16 cellular contexts compared by ENCODE assay signal in the genomic region with DNA sequence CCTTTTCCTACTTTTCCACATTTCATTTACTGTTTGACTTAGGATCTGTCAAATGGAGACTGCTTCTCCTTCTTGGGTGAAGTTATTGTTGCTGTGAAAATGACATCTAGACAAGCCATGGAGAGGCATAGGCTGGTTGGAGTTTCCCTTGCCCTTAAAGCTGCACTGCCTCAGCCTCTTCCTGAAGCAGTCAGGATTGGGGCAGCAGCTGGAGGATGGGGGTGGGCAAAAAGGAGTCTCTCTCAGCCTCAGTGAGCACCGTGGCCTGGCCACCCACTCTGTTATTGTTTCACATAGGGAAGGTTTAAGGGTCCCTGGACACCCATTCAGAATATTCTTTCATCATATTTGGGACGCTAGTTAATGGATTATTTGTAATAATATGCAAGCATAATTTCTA. TPM values are rescaled to one million over a fixed set of nuclear protein-coding genes. Genes with fewer than 3 reads are reported as not detected.
A peak's percentile ranks its signal among the peaks of the same experiment; 100 is the strongest.
DNase-seq lines count a peak whose midpoint lies in the region; TF ChIP-seq lines count a peak whose summit lies in the region.
"Had no signal": no experiment of that assay in that cellular context is flagged by ENCODE, and none has a peak within 500 bp of the region (broad histone marks: within the 10 kb centered on the region; RNA-seq: fewer than 3 reads in every experiment).

No MANE protein-coding gene starts in this region.

- H3K4me1 Mint-ChIP-seq in activated naive CD4-positive, alpha-beta T cell treated with anti-CD3 and anti-CD28 coated beads, Interleukin-2, amount 10 ng/mL, durations not matched to agents 7 days and 5 days: peaks cover 24% of the 10 kb centered on the region
- H3K4me1 Mint-ChIP-seq in activated CD4-positive, alpha-beta memory T cell treated with anti-CD3 and anti-CD28 coated beads, Interleukin-2, amount 10 ng/mL, durations not matched to agents 7 days and 5 days: peaks cover 31% of the 10 kb centered on the region

- H3K27me3 Mint-ChIP-seq in activated naive CD4-positive, alpha-beta T cell treated with anti-CD3 and anti-CD28 coated beads, Interleukin-2, amount 10 ng/mL, durations not matched to agents 7 days and 5 days: peaks cover 3% of the 10 kb centered on the region
- H3K27me3 Mint-ChIP-seq in activated CD4-positive, alpha-beta memory T cell treated with anti-CD3 and anti-CD28 coated beads, Interleukin-2, amount 10 ng/mL, durations not matched to agents 7 days and 5 days: peaks cover 4% of the 10 kb centered on the region
- H3K27me3 Mint-ChIP-seq: activated B cell treated with CpG ODN at 0.5 μM for 24 hours had no signal

- TF ChIP-seq CTCF in spleen (IDR thresholded peaks at IDR 0.05 in 8 of 11, conservative IDR thresholded peaks at IDR 0.05 in 3 of 11): no peak

- TF ChIP-seq POLR2A in spleen (IDR thresholded peaks at IDR 0.05): no peak

- intact Hi-C loops in spleen (cut with DNase I; ENCODE audit: low total_unique reads): no loop called here

- H3K27me3 ChIP-seq in spleen (replicated peaks in 1 of 7): no peaks in the 10 kb centered on the region
- H3K27me3 ChIP-seq: right atrium auricular region had no signal

- CTCF ChIA-PET in activated naive CD4-positive, alpha-beta T cell treated with anti-CD3 and anti-CD28 coated beads, Interleukin-2, amount 10 ng/mL, durations not matched to agents 7 days and 5 days (lab: Charles Lee): interaction anchor here (1.0 to 1.8 kb wide), 9 partner anchors 9 to 108 kb away, joined by 3 to 9 read pairs (median 5); a partner anchor contains a TSS
- CTCF ChIA-PET in activated CD4-positive, alpha-beta memory T cell treated with anti-CD3 and anti-CD28 coated beads, Interleukin-2, amount 10 ng/mL, durations not matched to agents 7 days and 5 days (lab: Charles Lee): interaction anchor here (0.7 to 3.5 kb wide), 12 partner anchors 8 to 1318 kb away, joined by 3 to 15 read pairs (median 6); a partner anchor contains a TSS

- peaks cover 0 to 28% (median 11%) of the 10 kb centered on the region in 6 donors for H3K4me1 ChIP-seq in spleen
- H3K4me1 ChIP-seq: right atrium auricular region had no signal

- H3K9me3 ChIP-seq in spleen: no peaks in the 10 kb centered on the region
- H3K9me3 ChIP-seq: right atrium auricular region had no signal

- no peaks in the 10 kb centered on the region for H3K9me3 Mint-ChIP-seq in activated naive CD4-positive, alpha-beta T cell treated with anti-CD3 and anti-CD28 coated beads, Interleukin-2, amount 10 ng/mL, durations not matched to agents 7 days and 5 days
- no peaks in the 10 kb centered on the region for H3K9me3 Mint-ChIP-seq in activated CD4-positive, alpha-beta memory T cell treated with anti-CD3 and anti-CD28 coated beads, Interleukin-2, amount 10 ng/mL, durations not matched to agents 7 days and 5 days
- H3K9me3 Mint-ChIP-seq: activated B cell treated with CpG ODN at 0.5 μM for 24 hours; dendritic cell treated with granulocyte-macrophage colony-stimulating factor and Interleukin-4, amounts not matched to agents 40 ng/mL and 50 ng/mL, for 4 days had no signal

- WGBS in spleen, 5 donors: 62 to 79% (median 71%) methylated on average over 2 of the region's 2 CpGs

- H3K4me3 ChIP-seq in spleen: no peak overlapping the region
- H3K4me3 ChIP-seq: right atrium auricular region had no signal

- POLR2A ChIA-PET in activated CD4-positive, alpha-beta memory T cell treated with anti-CD3 and anti-CD28 coated beads, Interleukin-2, amount 10 ng/mL, durations not matched to agents 7 days and 5 days (lab: Charles Lee): interaction anchor here (0.9 to 3.1 kb wide), 18 partner anchors 9 to 931 kb away, joined by 3 to 45 read pairs (median 6); a partner anchor contains a TSS

- peak overlapping the region; percentile 82 for H3K27ac Mint-ChIP-seq in activated naive CD4-positive, alpha-beta T cell treated with anti-CD3 and anti-CD28 coated beads, Interleukin-2, amount 10 ng/mL, durations not matched to agents 7 days and 5 days
- H3K27ac Mint-ChIP-seq in activated CD4-positive, alpha-beta memory T cell treated with anti-CD3 and anti-CD28 coated beads, Interleukin-2, amount 10 ng/mL, durations not matched to agents 7 days and 5 days: peak overlapping the region; percentile 92
- H3K27ac Mint-ChIP-seq: activated B cell treated with CpG ODN at 0.5 μM for 24 hours; dendritic cell treated with granulocyte-macrophage colony-stimulating factor and Interleukin-4, amounts not matched to agents 40 ng/mL and 50 ng/mL, for 4 days had no signal

- H3K36me3 Mint-ChIP-seq in activated naive CD4-positive, alpha-beta T cell treated with anti-CD3 and anti-CD28 coated beads, Interleukin-2, amount 10 ng/mL, durations not matched to agents 7 days and 5 days: no peaks in the 10 kb centered on the region
- H3K36me3 Mint-ChIP-seq in activated CD4-positive, alpha-beta memory T cell treated with anti-CD3 and anti-CD28 coated beads, Interleukin-2, amount 10 ng/mL, durations not matched to agents 7 days and 5 days (ENCODE audit: low read depth): no peaks in the 10 kb centered on the region

- no peaks in the 10 kb centered on the region for H3K36me3 ChIP-seq in spleen
- H3K36me3 ChIP-seq: right atrium auricular region had no signal

- H3K4me3 Mint-ChIP-seq in activated naive CD4-positive, alpha-beta T cell treated with anti-CD3 and anti-CD28 coated beads, Interleukin-2, amount 10 ng/mL, durations not matched to agents 7 days and 5 days: no peak overlapping the region
- H3K4me3 Mint-ChIP-seq in activated CD4-positive, alpha-beta memory T cell treated with anti-CD3 and anti-CD28 coated beads, Interleukin-2, amount 10 ng/mL, durations not matched to agents 7 days and 5 days: peak overlapping the region; percentile 32
- H3K4me3 Mint-ChIP-seq: activated B cell treated with CpG ODN at 0.5 μM for 24 hours; dendritic cell treated with granulocyte-macrophage colony-stimulating factor and Interleukin-4, amounts not matched to agents 40 ng/mL and 50 ng/mL, for 4 days had no signal

- peak overlapping the region in 3 of 8 donors; percentile 46 to 72 (median 47) for H3K27ac ChIP-seq in spleen
- H3K27ac ChIP-seq: right atrium auricular region had no signal

- no peak for DNase-seq in activated naive CD4-positive, alpha-beta T cell treated with anti-CD3 and anti-CD28 coated beads, Interleukin-2, amount 10 ng/mL, durations not matched to agents 7 days and 5 days
- DNase-seq in activated naive CD4-positive, alpha-beta T cell treated with anti-CD3 and anti-CD28 coated beads, Interleukin-2, amount 50 U/mL, for 16 hours: no peak
- no peak for DNase-seq in activated CD4-positive, alpha-beta memory T cell treated with anti-CD3 and anti-CD28 coated beads, Interleukin-2, amount 10 ng/mL, durations not matched to agents 7 days and 5 days
- peak; percentile 14 for DNase-seq in islet precursor cell
- no peak for DNase-seq in stimulated activated CD4-positive, alpha-beta T cell treated with anti-CD3 and anti-CD28 coated beads, Interleukin-4, amount 100 ng/mL, for 24 hours
- DNase-seq in GM19240 (ENCODE audit: insufficient read length, low spot score): no peak
- DNase-seq in spleen: no peak
- no peak for DNase-seq in NCI-H2081 treated with DMSO at 0.1 percent for 48 hours (lab: John Stamatoyannopoulos, UW)
- DNase-seq: activated B cell treated with CpG ODN at 0.5 μM for 24 hours; HCEC 1CT; hippocampal formation; NCI-H187 treated with DMSO at 0.1 percent for 48 hours; NCI-H524; stimulated activated CD4-positive, alpha-beta T cell treated with anti-CD3 and anti-CD28 coated beads, Interleukin-4, amount 100 ng/mL, for 1 hour had no signal

RNA-seq across cellular contexts. Expression of a gene that starts 7.7 kb away (rescaled TPM):
- total RNA-seq in activated CD4-positive, alpha-beta memory T cell treated with anti-CD3 and anti-CD28 coated beads, Interleukin-2, amount 10 ng/mL, durations not matched to agents 7 days and 5 days: 10 to 100 TPM; 16.5 to 17.5 TPM
- total RNA-seq in spleen: 10 to 100 TPM; 11.1 to 15.0 (median 13.0) TPM
- 1 to 10 TPM; 4.5 to 8.7 (median 5.6) TPM for polyA plus RNA-seq in spleen

RNA-seq across cellular contexts. Expression of a gene that starts 35.1 kb away (rescaled TPM):
- total RNA-seq in activated CD4-positive, alpha-beta memory T cell treated with anti-CD3 and anti-CD28 coated beads, Interleukin-2, amount 10 ng/mL, durations not matched to agents 7 days and 5 days: 100 to 1,000 TPM; 125 to 128 TPM
- 100 to 1,000 TPM in 3 of 7 donors, 10 to 100 TPM in 4; 68.4 to 169 (median 78.7) TPM for total RNA-seq in spleen
- 100 to 1,000 TPM in 1 of 3 donors, 10 to 100 TPM in 2; 51.5 to 107 (median 87.7) TPM for polyA plus RNA-seq in spleen

RNA-seq across cellular contexts. Expression of a gene that starts 50.2 kb away (rescaled TPM):
- total RNA-seq in activated CD4-positive, alpha-beta memory T cell treated with anti-CD3 and anti-CD28 coated beads, Interleukin-2, amount 10 ng/mL, durations not matched to agents 7 days and 5 days: 10 to 100 TPM; 15.9 to 16.9 TPM
- 10 to 100 TPM; 11.4 to 21.4 (median 18.9) TPM for total RNA-seq in spleen
- polyA plus RNA-seq in spleen: 10 to 100 TPM; 15.6 to 21.0 (median 18.9) TPM

RNA-seq across cellular contexts. Expression of a gene that starts 50.3 kb away (rescaled TPM):
- total RNA-seq in activated CD4-positive, alpha-beta memory T cell treated with anti-CD3 and anti-CD28 coated beads, Interleukin-2, amount 10 ng/mL, durations not matched to agents 7 days and 5 days: not detected
- 1 to 10 TPM in 2 of 7 donors, under 1 TPM in 5; 0.19 to 4.8 (median 0.91) TPM for total RNA-seq in spleen
- under 1 TPM; 0.13 to 0.70 (median 0.36) TPM for polyA plus RNA-seq in spleen
